Comparison of ENCODE assay signal across 8 cellular contexts in the genomic region with DNA sequence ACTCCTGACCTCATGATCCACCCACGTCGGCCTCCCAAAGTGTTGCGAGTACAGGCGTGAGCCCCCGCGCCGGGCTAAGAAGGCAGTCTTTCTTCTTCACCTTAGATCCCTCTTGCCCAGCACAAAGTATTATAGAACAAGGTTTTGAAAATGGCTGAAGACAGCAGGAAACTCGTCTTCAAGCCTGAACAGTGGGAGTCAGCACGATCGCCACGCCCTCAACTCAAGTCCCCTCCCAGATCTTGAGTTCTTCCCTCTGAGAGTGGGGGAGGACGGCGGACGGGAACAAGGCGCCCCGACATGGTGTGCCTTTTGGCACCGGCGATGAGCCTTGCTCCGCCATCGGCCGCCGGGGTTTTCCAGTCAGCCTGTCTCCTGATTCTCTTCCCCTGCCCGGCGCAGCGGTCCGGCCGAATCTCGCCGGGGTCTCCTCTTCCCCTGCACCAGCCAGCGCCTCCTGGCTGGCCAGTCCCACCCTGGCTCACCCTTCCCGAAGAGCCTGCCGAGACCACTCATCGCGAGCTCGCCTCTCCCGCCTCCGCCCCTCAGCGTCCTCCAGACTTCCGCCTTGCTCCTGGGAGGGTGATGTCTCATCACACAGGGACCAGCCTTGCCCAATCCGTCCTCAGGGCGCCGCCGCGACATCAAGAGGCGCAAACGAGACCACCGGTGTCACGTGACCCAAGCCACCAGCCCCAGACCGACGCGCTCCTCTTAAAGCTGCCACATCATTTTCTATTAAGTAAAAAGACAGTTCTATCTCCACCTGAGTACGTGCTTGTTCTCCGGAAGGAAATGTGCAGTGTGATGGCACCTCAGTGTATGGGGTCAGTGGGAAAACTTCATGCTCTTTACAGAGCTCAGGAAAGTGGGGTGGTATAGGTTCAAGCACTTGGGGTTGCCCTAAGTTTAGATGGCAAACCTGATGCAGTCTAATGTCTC.
A peak's percentile ranks its signal among the peaks of the same experiment; 100 is the strongest.
DNase-seq lines count a peak whose midpoint lies in the region; ATAC-seq and TF ChIP-seq lines count a peak whose summit lies in the region.

TSS of gene CHMP4A (minus strand) at position 565 of the 942 bp plus-strand sequence. CDS start at position 516, 49 bp downstream.

- peak; percentile 36 for TF ChIP-seq CTCF in AG09309 (IDR thresholded peaks at IDR 0.05; ENCODE audit: control insufficient read depth, insufficient read depth, low read depth, low read length, missing control alignments)

- H3K36me3 Mint-ChIP-seq in central memory CD8-positive, alpha-beta T cell (ENCODE audit: insufficient read depth), result peaks cover 46% of the 10 kb centered on the region

- H3K27me3 Mint-ChIP-seq in central memory CD8-positive, alpha-beta T cell, result no peaks in the 10 kb centered on the region

- peak within 1 kb of the TSS; percentile 80 for H3K4me3 ChIP-seq in AG09309 (ENCODE audit: control insufficient read depth, low read depth, low read length)

- peak within 1 kb of the TSS; percentile 96 for H3K27ac Mint-ChIP-seq in central memory CD8-positive, alpha-beta T cell (ENCODE audit: low read depth)

- no peaks in the 10 kb centered on the region for H3K9me3 Mint-ChIP-seq in central memory CD8-positive, alpha-beta T cell

- ATAC-seq in GM19025 (IDR thresholded peaks at IDR 0.05; ENCODE audit: low read depth, unreplicated experiment) (peak; percentile 73), HG03342 (IDR thresholded peaks at IDR 0.05; ENCODE audit: unreplicated experiment) (peak; percentile 75)
- ATAC-seq in central memory CD8-positive, alpha-beta T cell (replicated peaks; ENCODE audit: extremely low read depth, poor library complexity, severe bottlenecking), result peak; percentile 75

- H3K4me3 Mint-ChIP-seq in central memory CD8-positive, alpha-beta T cell, result peak within 1 kb of the TSS; percentile 88

- H3K4me1 Mint-ChIP-seq in central memory CD8-positive, alpha-beta T cell, result peaks cover 58% of the 10 kb centered on the region

- DNase-seq in AG09309 (ENCODE audit: low read depth) (peak; percentile 89), NCI-H446 (lab: John Stamatoyannopoulos, UW) (peak; percentile 97 to 98), iris pigment epithelial cell (ENCODE audit: low read depth) (peak; percentile 99)
- peak; percentile 93 for DNase-seq in activated CD4-positive, CD25-positive, alpha-beta regulatory T cell treated with anti-CD3 and anti-CD28 coated beads, Interleukin-2, amount 50 U/mL, for 16 hours (ENCODE audit: low read depth, low spot score)
- DNase-seq in central memory CD8-positive, alpha-beta T cell (ENCODE audit: low spot score in 2 of 2), result peak; percentile 88 to 96
- peak; percentile 92 to 95 for DNase-seq in stimulated activated CD4-positive, alpha-beta T cell treated with anti-CD3 and anti-CD28 coated beads, Interleukin-12 subunit alpha, Interleukin-12 subunit beta, amount 100 ng/mL, for 24 hours (ENCODE audit: low read depth in 2 of 2)

Comparison
In these comparisons a context has a peak if more than half of its experiments do, and no peak if none do; other contexts are left out.
1. Peak in every context shown above with its lines: DNase-seq, ATAC-seq and H3K4me3 ChIP-seq.